1 cellular context compared by ENCODE assay signal in genomic region chr2:118874324-118874723, GRCh38.
TF ChIP-seq lines count a peak whose summit lies in the region.

No MANE protein-coding gene starts in this region.

TF ChIP-seq in SK-N-SH, 30 proteins besides CTCF, POLR2A, EP300 and RAD21 (continued from another document):
- TF ChIP-seq FOSL2 (IDR thresholded peaks at IDR 0.05; ENCODE audit: borderline replicate concordance, low read depth) (no peak), FOXM1 (IDR thresholded peaks at IDR 0.05; ENCODE audit: low read depth) (no peak), CHD2 (IDR thresholded peaks at IDR 0.05; ENCODE audit: low read length, partially characterized antibody) (no peak)
